12 cellular contexts compared by ENCODE assay signal in genomic region chr14:28831126-28831525, GRCh38.
A peak's percentile ranks its signal among the peaks of the same experiment; 100 is the strongest.
DNase-seq lines count a peak whose midpoint lies in the region; ATAC-seq and TF ChIP-seq lines count a peak whose summit lies in the region.
"Had no signal": no experiment of that assay in that cellular context is flagged by ENCODE, and none has a peak within 500 bp of the region (broad histone marks: within the 10 kb centered on the region; RNA-seq: fewer than 3 reads in every experiment).

No MANE protein-coding gene starts in this region.

- no peaks in the 10 kb centered on the region for H4K20me1 ChIP-seq in SU-DHL-6 (ENCODE audit: low read depth, low read length)

- H3K9me3 Mint-ChIP-seq in HFFc6, result no peaks in the 10 kb centered on the region; the same call in 1 of the 2 replicates

- H3K4me1 ChIP-seq in mucosa of descending colon (ENCODE audit: low read depth), result no peaks in the 10 kb centered on the region
- H3K4me1 ChIP-seq: Peyer's patch had no signal

- no peaks in the 10 kb centered on the region for H3K27me3 Mint-ChIP-seq in HFFc6 (ENCODE audit: insufficient read depth)

- H3K27ac Mint-ChIP-seq in HFFc6, result no peak overlapping the region

- intact Hi-C loops in mucosa of descending colon (cut with DNase I, micrococcal nuclease), result no loop called here

- H3K36me3 ChIP-seq in SU-DHL-6 (ENCODE audit: low read length) (no peaks in the 10 kb centered on the region), mucosa of descending colon (ENCODE audit: low read depth) (no peaks in the 10 kb centered on the region)
- H3K36me3 ChIP-seq: Peyer's patch had no signal

- H3F3A ChIP-seq in SU-DHL-6 (ENCODE audit: insufficient read depth), result peaks cover 32% of the 10 kb centered on the region

- H3K4me2 ChIP-seq in SU-DHL-6 (ENCODE audit: low read depth, low read length, poor library complexity, severe bottlenecking), result peak overlapping the region; percentile 94

- H3K9me3 ChIP-seq in SU-DHL-6 (ENCODE audit: insufficient read depth, low read length) (no peaks in the 10 kb centered on the region), mucosa of descending colon (peaks cover 6% of the 10 kb centered on the region)
- H3K9me3 ChIP-seq: Peyer's patch had no signal

- peak overlapping the region; percentile 32 for H3K4me3 ChIP-seq in SU-DHL-6 (ENCODE audit: insufficient read depth, low read length, poor library complexity, severe bottlenecking)
- H3K4me3 ChIP-seq in mucosa of descending colon, result no peak overlapping the region
- H3K4me3 ChIP-seq: Peyer's patch had no signal

- peak overlapping the region; percentile 49 for H2AFZ ChIP-seq in SU-DHL-6 (ENCODE audit: low read depth, low read length, severe bottlenecking)

- no peak overlapping the region for H3K4me3 Mint-ChIP-seq in HFFc6

- H3K9me2 ChIP-seq in SU-DHL-6 (replicated peaks; ENCODE audit: insufficient read depth, low read length), result no peaks in the 10 kb centered on the region

- no peak for TF ChIP-seq CTCF in SU-DHL-6 (IDR thresholded peaks at IDR 0.05; ENCODE audit: insufficient read depth, low read length, poor library complexity, severe bottlenecking)
- no peak for TF ChIP-seq CTCF in HFFc6 (IDR thresholded peaks at IDR 0.05)
- no peak for TF ChIP-seq CTCF in mucosa of descending colon (IDR thresholded peaks at IDR 0.05)

- H3K27me3 ChIP-seq in SU-DHL-6 (ENCODE audit: low read length), result no peaks in the 10 kb centered on the region
- H3K27me3 ChIP-seq: Peyer's patch had no signal

- peak; percentile 90 for ATAC-seq in GM18499 (IDR thresholded peaks at IDR 0.05; ENCODE audit: insufficient read depth, unreplicated experiment)
- peak; percentile 97 for ATAC-seq in GM19468 (IDR thresholded peaks at IDR 0.05; ENCODE audit: extremely low read depth, unreplicated experiment)
- peak; percentile 99 for ATAC-seq in HG02981 (IDR thresholded peaks at IDR 0.05; ENCODE audit: unreplicated experiment)
- ATAC-seq in mucosa of descending colon, result no peak

- no peaks in the 10 kb centered on the region for H3K36me3 Mint-ChIP-seq in HFFc6 (ENCODE audit: low read depth)

- TF ChIP-seq POLR2A in erythroblast (IDR thresholded peaks at IDR 0.05; ENCODE audit: low read length), result no peak

- H3K4me1 Mint-ChIP-seq in HFFc6 (ENCODE audit: low read depth), result no peaks in the 10 kb centered on the region

- no peak for DNase-seq in stimulated activated CD4-positive, alpha-beta T cell treated with anti-CD3 and anti-CD28 coated beads, Interleukin-2, amount 100 ng/mL, for 24 hours
- DNase-seq in HFFc6 (no peak), mucosa of descending colon (no peak), erythroblast (lab: John Stamatoyannopoulos, UW) (no peak)
- DNase-seq: activated CD4-positive, alpha-beta T cell treated with anti-CD3 and anti-CD28 coated beads for 1 hour; amniotic stem cell; C1 segment of cervical spinal cord; Peyer's patch had no signal

- no peaks in the 10 kb centered on the region for H3K79me2 ChIP-seq in SU-DHL-6 (ENCODE audit: insufficient read depth, low read length)

- peak overlapping the region; percentile 91 for H3K27ac ChIP-seq in SU-DHL-6 (ENCODE audit: low read depth, low read length)
- H3K27ac ChIP-seq: Peyer's patch had no signal

- H3K9ac ChIP-seq in SU-DHL-6 (ENCODE audit: low read length), result peak overlapping the region; percentile 49
